In genomic region chr10:3807221-3807927, GRCh38 we compare ENCODE assay signal across 1 cellular context.
TF ChIP-seq lines count a peak whose summit lies in the region.

No MANE protein-coding gene starts in this region.

TF ChIP-seq in GM12878, 131 proteins besides CTCF, POLR2A, EP300 and RAD21 (continued from another document):
- TF ChIP-seq, protein P1, sequence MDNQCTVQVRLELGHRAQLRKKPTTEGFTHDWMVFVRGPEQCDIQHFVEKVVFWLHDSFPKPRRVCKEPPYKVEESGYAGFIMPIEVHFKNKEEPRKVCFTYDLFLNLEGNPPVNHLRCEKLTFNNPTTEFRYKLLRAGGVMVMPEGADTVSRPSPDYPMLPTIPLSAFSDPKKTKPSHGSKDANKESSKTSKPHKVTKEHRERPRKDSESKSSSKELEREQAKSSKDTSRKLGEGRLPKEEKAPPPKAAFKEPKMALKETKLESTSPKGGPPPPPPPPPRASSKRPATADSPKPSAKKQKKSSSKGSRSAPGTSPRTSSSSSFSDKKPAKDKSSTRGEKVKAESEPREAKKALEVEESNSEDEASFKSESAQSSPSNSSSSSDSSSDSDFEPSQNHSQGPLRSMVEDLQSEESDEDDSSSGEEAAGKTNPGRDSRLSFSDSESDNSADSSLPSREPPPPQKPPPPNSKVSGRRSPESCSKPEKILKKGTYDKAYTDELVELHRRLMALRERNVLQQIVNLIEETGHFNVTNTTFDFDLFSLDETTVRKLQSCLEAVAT (IDR thresholded peaks at IDR 0.05), result peak; percentile 48; the same call in 1 of the 2 replicates
- no peak for TF ChIP-seq ZSCAN29 (IDR thresholded peaks at IDR 0.05)
- peak; percentile 51 for TF ChIP-seq PBX3 (IDR thresholded peaks at IDR 0.05; ENCODE audit: insufficient replicate concordance, low read depth, low read length)
- no peak for TF ChIP-seq FOS (IDR thresholded peaks at IDR 0.05; ENCODE audit: borderline replicate concordance, extremely low read depth, insufficient read length)
- no peak for TF ChIP-seq ZNF207 (IDR thresholded peaks at IDR 0.05; ENCODE audit: borderline replicate concordance)
- TF ChIP-seq, protein P2, sequence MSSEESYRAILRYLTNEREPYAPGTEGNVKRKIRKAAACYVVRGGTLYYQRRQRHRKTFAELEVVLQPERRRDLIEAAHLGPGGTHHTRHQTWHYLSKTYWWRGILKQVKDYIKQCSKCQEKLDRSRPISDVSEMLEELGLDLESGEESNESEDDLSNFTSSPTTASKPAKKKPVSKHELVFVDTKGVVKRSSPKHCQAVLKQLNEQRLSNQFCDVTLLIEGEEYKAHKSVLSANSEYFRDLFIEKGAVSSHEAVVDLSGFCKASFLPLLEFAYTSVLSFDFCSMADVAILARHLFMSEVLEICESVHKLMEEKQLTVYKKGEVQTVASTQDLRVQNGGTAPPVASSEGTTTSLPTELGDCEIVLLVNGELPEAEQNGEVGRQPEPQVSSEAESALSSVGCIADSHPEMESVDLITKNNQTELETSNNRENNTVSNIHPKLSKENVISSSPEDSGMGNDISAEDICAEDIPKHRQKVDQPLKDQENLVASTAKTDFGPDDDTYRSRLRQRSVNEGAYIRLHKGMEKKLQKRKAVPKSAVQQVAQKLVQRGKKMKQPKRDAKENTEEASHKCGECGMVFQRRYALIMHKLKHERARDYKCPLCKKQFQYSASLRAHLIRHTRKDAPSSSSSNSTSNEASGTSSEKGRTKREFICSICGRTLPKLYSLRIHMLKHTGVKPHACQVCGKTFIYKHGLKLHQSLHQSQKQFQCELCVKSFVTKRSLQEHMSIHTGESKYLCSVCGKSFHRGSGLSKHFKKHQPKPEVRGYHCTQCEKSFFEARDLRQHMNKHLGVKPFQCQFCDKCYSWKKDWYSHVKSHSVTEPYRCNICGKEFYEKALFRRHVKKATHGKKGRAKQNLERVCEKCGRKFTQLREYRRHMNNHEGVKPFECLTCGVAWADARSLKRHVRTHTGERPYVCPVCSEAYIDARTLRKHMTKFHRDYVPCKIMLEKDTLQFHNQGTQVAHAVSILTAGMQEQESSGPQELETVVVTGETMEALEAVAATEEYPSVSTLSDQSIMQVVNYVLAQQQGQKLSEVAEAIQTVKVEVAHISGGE (CRISPR knock-in tag; IDR thresholded peaks at IDR 0.05), result no peak
- TF ChIP-seq, protein P3, sequence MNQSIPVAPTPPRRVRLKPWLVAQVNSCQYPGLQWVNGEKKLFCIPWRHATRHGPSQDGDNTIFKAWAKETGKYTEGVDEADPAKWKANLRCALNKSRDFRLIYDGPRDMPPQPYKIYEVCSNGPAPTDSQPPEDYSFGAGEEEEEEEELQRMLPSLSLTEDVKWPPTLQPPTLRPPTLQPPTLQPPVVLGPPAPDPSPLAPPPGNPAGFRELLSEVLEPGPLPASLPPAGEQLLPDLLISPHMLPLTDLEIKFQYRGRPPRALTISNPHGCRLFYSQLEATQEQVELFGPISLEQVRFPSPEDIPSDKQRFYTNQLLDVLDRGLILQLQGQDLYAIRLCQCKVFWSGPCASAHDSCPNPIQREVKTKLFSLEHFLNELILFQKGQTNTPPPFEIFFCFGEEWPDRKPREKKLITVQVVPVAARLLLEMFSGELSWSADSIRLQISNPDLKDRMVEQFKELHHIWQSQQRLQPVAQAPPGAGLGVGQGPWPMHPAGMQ (IDR thresholded peaks at IDR 0.05; ENCODE audit: borderline replicate concordance), result no peak
- peak; percentile 49 for TF ChIP-seq IKZF1 (conservative IDR thresholded peaks at IDR 0.05)
- TF ChIP-seq EED (IDR thresholded peaks at IDR 0.05; ENCODE audit: low read depth), result 0 out of 2 replicates have a peak, but pooled peaks have one; percentile 25
- no peak for TF ChIP-seq BCLAF1 (IDR thresholded peaks at IDR 0.05)
- peak; percentile 36 to 50; a peak in 2 of 4 replicates for TF ChIP-seq IKZF2 (IDR thresholded peaks at IDR 0.05)
